In the genomic region with DNA sequence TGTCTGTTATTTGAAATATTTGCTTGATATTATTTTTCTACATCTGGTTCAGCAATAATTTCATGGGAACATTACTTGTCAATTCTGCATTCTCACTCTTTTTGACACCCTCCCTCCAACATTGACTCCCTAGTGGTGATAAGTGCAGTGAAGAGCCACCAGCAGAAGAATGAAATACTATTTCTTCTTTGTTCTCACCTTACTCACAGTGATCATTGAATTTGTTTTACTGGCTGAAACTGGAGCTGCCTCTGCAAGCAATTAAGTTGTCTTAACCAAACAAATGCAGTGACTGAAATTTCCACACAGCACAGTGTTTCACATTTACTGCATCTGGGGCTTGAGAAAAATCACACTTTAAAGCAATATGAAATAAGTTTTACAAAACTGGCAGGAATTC, we compare ENCODE assay signal across 19 cellular contexts.
DNase-seq lines count a peak whose midpoint lies in the region; TF ChIP-seq lines count a peak whose summit lies in the region.
"Had no signal": no experiment of that assay in that cellular context is flagged by ENCODE, and none has a peak within 500 bp of the region (broad histone marks: within the 10 kb centered on the region; RNA-seq: fewer than 3 reads in every experiment).

No MANE protein-coding gene starts in this region.

- no peak for TF ChIP-seq POLR2A in Peyer's patch (IDR thresholded peaks at IDR 0.05)

- no peaks in the 10 kb centered on the region for H3K27me3 ChIP-seq in Peyer's patch
- H3K27me3 ChIP-seq: BLaER1 had no signal

- H3K9me3 ChIP-seq in Peyer's patch: no peaks in the 10 kb centered on the region
- H3K9me3 ChIP-seq: BLaER1 had no signal

- DNase-seq in NCI-H526 (lab: John Stamatoyannopoulos, UW) (peak; percentile 39 to 49), NCI-H526 treated with DMSO at 0.1 percent for 48 hours (lab: John Stamatoyannopoulos, UW) (no peak), NCI-H1417 (lab: John Stamatoyannopoulos, UW) (peak; percentile 24 to 73 (median 28)), Peyer's patch (no peak), HK-2 (ENCODE audit: unreplicated experiment) (no peak)
- no peak for DNase-seq in NK-92 treated with Interleukin-12 subunit alpha and Interleukin-12 subunit beta, amount 100 ng/mL, for 24 hours (lab: John Stamatoyannopoulos, UW)
- DNase-seq: CD4-positive, alpha-beta memory T cell; DMS79; H7; HFFc6; Kasumi-1; MM.1S; NCI-H1092; NCI-H510A treated with DMSO at 0.1 percent for 48 hours; T-helper 1 cell; T-helper 9 cell had no signal

- TF ChIP-seq CTCF in VCaP (conservative IDR thresholded peaks at IDR 0.05) (no peak), Peyer's patch (IDR thresholded peaks at IDR 0.05) (no peak)

- no peaks in the 10 kb centered on the region for H3K4me1 ChIP-seq in Peyer's patch
- H3K4me1 ChIP-seq: BLaER1 had no signal

- no peaks in the 10 kb centered on the region for H3K36me3 ChIP-seq in Peyer's patch
- H3K36me3 ChIP-seq: BLaER1 had no signal

- peak overlapping the region; percentile 74; the same call in 1 of the 2 replicates for H3K27ac ChIP-seq in VCaP
- H3K27ac ChIP-seq in Peyer's patch: no peak overlapping the region
- H3K27ac ChIP-seq: BLaER1, HL-60 had no signal

- no peak overlapping the region for H3K4me3 ChIP-seq in Peyer's patch
- H3K4me3 ChIP-seq: BLaER1 had no signal

Comparison
In these comparisons a context has a peak if more than half of its experiments do, and no peak if none do; other contexts are left out.
1. DNase-seq: peak in NCI-H526 (2 of 2) and NCI-H1417 (3 of 3); none in NCI-H526 treated with DMSO at 0.1 percent for 48 hours (single experiment), Peyer's patch (0 of 3), NK-92 treated with Interleukin-12 subunit alpha and Interleukin-12 subunit beta, amount 100 ng/mL, for 24 hours (single experiment) and HK-2 (single experiment).